In the genomic region with DNA sequence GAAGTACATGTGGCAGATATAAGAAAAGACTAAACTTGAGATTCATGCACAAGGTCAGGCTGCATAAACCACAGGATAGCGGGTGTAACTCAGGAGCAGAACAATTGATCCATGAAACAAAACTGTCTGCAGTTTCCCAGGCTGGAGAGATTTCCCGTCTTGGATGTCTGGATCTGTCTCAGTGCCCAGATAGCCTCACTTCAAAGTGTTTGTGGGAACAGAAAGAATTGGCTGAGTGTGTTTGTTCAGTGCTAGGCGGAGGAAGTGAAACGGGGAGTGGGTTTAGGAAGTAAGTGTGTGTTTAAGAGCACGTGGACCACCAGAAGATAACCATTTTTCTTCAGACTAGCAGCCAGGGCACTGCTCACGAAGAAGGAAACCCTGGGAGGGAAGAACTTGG, we compare ENCODE assay signal across 2 cellular contexts.
TF ChIP-seq lines count a peak whose summit lies in the region.

No MANE protein-coding gene starts in this region.

TF ChIP-seq in GM23338, 12 proteins besides CTCF, POLR2A, EP300 and RAD21:
- TF ChIP-seq REST (IDR thresholded peaks at IDR 0.05; ENCODE audit: unreplicated experiment) (no peak), EZH2 (IDR thresholded peaks at IDR 0.05; ENCODE audit: low read depth, unreplicated experiment) (no peak), STAT1 (IDR thresholded peaks at IDR 0.05; ENCODE audit: unreplicated experiment) (no peak), JUNB (IDR thresholded peaks at IDR 0.05; ENCODE audit: unreplicated experiment) (no peak), POLR2AphosphoS5 (IDR thresholded peaks at IDR 0.05; ENCODE audit: low read depth) (no peak), NANOG (IDR thresholded peaks at IDR 0.05; ENCODE audit: borderline replicate concordance) (no peak), ZNF331 (CRISPR knock-in tag; IDR thresholded peaks at IDR 0.05; ENCODE audit: low read depth) (no peak), ZNF114 (CRISPR knock-in tag; IDR thresholded peaks at IDR 0.05) (no peak)
- TF ChIP-seq, protein P1, sequence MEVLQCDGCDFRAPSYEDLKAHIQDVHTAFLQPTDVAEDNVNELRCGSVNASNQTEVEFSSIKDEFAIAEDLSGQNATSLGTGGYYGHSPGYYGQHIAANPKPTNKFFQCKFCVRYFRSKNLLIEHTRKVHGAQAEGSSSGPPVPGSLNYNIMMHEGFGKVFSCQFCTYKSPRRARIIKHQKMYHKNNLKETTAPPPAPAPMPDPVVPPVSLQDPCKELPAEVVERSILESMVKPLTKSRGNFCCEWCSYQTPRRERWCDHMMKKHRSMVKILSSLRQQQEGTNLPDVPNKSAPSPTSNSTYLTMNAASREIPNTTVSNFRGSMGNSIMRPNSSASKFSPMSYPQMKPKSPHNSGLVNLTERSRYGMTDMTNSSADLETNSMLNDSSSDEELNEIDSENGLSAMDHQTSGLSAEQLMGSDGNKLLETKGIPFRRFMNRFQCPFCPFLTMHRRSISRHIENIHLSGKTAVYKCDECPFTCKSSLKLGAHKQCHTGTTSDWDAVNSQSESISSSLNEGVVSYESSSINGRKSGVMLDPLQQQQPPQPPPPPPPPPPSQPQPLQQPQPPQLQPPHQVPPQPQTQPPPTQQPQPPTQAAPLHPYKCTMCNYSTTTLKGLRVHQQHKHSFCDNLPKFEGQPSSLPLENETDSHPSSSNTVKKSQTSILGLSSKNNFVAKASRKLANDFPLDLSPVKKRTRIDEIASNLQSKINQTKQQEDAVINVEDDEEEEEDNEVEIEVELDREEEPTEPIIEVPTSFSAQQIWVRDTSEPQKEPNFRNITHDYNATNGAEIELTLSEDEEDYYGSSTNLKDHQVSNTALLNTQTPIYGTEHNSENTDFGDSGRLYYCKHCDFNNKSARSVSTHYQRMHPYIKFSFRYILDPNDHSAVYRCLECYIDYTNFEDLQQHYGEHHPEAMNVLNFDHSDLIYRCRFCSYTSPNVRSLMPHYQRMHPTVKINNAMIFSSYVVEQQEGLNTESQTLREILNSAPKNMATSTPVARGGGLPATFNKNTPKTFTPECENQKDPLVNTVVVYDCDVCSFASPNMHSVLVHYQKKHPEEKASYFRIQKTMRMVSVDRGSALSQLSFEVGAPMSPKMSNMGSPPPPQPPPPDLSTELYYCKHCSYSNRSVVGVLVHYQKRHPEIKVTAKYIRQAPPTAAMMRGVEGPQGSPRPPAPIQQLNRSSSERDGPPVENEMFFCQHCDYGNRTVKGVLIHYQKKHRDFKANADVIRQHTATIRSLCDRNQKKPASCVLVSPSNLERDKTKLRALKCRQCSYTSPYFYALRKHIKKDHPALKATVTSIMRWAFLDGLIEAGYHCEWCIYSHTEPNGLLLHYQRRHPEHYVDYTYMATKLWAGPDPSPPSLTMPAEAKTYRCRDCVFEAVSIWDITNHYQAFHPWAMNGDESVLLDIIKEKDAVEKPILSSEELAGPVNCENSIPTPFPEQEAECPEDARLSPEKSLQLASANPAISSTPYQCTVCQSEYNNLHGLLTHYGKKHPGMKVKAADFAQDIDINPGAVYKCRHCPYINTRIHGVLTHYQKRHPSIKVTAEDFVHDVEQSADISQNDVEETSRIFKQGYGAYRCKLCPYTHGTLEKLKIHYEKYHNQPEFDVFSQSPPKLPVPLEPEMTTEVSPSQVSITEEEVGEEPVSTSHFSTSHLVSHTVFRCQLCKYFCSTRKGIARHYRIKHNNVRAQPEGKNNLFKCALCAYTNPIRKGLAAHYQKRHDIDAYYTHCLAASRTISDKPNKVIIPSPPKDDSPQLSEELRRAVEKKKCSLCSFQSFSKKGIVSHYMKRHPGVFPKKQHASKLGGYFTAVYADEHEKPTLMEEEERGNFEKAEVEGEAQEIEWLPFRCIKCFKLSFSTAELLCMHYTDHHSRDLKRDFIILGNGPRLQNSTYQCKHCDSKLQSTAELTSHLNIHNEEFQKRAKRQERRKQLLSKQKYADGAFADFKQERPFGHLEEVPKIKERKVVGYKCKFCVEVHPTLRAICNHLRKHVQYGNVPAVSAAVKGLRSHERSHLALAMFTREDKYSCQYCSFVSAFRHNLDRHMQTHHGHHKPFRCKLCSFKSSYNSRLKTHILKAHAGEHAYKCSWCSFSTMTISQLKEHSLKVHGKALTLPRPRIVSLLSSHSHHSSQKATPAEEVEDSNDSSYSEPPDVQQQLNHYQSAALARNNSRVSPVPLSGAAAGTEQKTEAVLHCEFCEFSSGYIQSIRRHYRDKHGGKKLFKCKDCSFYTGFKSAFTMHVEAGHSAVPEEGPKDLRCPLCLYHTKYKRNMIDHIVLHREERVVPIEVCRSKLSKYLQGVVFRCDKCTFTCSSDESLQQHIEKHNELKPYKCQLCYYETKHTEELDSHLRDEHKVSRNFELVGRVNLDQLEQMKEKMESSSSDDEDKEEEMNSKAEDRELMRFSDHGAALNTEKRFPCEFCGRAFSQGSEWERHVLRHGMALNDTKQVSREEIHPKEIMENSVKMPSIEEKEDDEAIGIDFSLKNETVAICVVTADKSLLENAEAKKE (CRISPR knock-in tag; IDR thresholded peaks at IDR 0.05): no peak
- TF ChIP-seq, protein P2, sequence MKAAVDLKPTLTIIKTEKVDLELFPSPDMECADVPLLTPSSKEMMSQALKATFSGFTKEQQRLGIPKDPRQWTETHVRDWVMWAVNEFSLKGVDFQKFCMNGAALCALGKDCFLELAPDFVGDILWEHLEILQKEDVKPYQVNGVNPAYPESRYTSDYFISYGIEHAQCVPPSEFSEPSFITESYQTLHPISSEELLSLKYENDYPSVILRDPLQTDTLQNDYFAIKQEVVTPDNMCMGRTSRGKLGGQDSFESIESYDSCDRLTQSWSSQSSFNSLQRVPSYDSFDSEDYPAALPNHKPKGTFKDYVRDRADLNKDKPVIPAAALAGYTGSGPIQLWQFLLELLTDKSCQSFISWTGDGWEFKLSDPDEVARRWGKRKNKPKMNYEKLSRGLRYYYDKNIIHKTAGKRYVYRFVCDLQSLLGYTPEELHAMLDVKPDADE (IDR thresholded peaks at IDR 0.05): no peak

TF ChIP-seq in endothelial cell of umbilical vein, 7 proteins besides CTCF, POLR2A, EP300 and RAD21:
- TF ChIP-seq, protein P3, sequence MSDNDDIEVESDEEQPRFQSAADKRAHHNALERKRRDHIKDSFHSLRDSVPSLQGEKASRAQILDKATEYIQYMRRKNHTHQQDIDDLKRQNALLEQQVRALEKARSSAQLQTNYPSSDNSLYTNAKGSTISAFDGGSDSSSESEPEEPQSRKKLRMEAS (IDR thresholded peaks at IDR 0.05; ENCODE audit: insufficient read depth, insufficient read length): peak; percentile 54
- TF ChIP-seq MYC (IDR thresholded peaks at IDR 0.05; ENCODE audit: low read depth, low read length): no peak
TF ChIP-seq in endothelial cell of umbilical vein: peak in this region for 1.
